3 cellular contexts compared by ENCODE assay signal in the genomic region with DNA sequence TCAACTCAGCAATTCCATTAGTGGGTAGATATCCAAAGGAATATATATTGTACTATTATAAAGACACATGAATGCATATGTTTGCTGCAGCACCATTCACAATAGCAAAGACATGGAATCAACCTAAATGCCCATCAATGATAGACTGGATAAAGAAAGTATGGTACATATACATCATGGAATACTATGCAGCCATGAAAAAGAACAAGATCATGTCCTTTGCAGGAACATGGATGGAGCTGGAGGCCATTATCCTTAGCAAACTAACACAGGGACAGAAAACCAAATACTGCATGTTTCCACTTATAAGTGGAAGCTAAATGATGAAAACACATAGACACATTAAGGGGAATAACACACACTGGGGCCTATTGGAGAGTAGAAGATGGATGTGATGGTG.
DNase-seq lines count a peak whose midpoint lies in the region; ATAC-seq, FAIRE-seq and TF ChIP-seq lines count a peak whose summit lies in the region.
"Not testable (repeated sequence)": the region's sequence is repeated elsewhere in the genome, so short reads cannot be mapped to it uniquely, and the experiment has no call there.

No MANE protein-coding gene starts in this region.

- not testable (repeated sequence) for H3K36me3 ChIP-seq in HEK293 (ENCODE audit: control insufficient read depth in 2 of 2, insufficient read depth in 1 of 2, low read length in 2 of 2); K562 (ENCODE audit: control insufficient read depth, insufficient read depth, low read length); endodermal cell (ENCODE audit: control insufficient read depth, insufficient read depth, low read length)

- H3K4me1 ChIP-seq in HEK293 (ENCODE audit: control insufficient read depth, insufficient read depth, low read length); K562 (replicated peaks in 1 of 2; ENCODE audit: control insufficient read depth in 2 of 2, insufficient read depth in 2 of 2, low read length in 2 of 2); endodermal cell (ENCODE audit: control insufficient read depth, insufficient read depth, low read length): not testable (repeated sequence)

- in situ Hi-C loops in K562 (cut with MboI) = not testable (repeated sequence)

- not testable (repeated sequence) for H3K9ac ChIP-seq in K562 (ENCODE audit: insufficient read depth in 1 of 2, low read depth in 2 of 2, low read length in 2 of 2); endodermal cell (ENCODE audit: extremely low read depth, low read length, poor library complexity, severe bottlenecking)

- not testable (repeated sequence) for H3K9me1 ChIP-seq in K562 (ENCODE audit: control insufficient read depth, insufficient read depth, low read length)

- H3K27ac Mint-ChIP-seq in endodermal cell = not testable (repeated sequence)

- H3K27me3 Mint-ChIP-seq in endodermal cell (ENCODE audit: insufficient read depth) = not testable (repeated sequence)

- TF ChIP-seq EP300 in K562 (IDR thresholded peaks at IDR 0.05; ENCODE audit: low read length) = not testable (repeated sequence)

- not testable (repeated sequence) for H3K9me3 ChIP-seq in HEK293 (ENCODE audit: control insufficient read depth, insufficient read depth, low read depth, low read length); K562 (replicated peaks; ENCODE audit: control insufficient read depth, insufficient read depth, low read depth, low read length)
- H3K9me3 ChIP-seq in endodermal cell (ENCODE audit: control insufficient read depth, low read length) = peaks cover 27% of the 10 kb centered on the region

- BruUV-seq in K562 (replicated peaks; lab: Mats Ljungman, UMichigan) = not testable (repeated sequence)

- not testable (repeated sequence) for TF ChIP-seq RAD21 in K562 (CRISPR knock-in tag; conservative IDR thresholded peaks at IDR 0.05 in 1 of 2, IDR thresholded peaks at IDR 0.05 in 1 of 2)

- TF ChIP-seq POLR2A in K562 (conservative IDR thresholded peaks at IDR 0.05) = not testable (repeated sequence)

- intact Hi-C loops in K562 (cut with micrococcal nuclease) = not testable (repeated sequence)

- FAIRE-seq in K562 (lab: Jason Lieb, UNC) = not testable (repeated sequence)

- CTCF ChIA-PET in HEK293 (lab: Yijun Ruan, JAX) = interaction anchor here (0.7 kb wide), 1 partner anchor 1640 kb away, joined by 3 read pairs; no protein-coding TSS in a partner anchor
- CTCF ChIA-PET in K562 (lab: Yijun Ruan, JAX; ENCODE audit: low intra/inter-chr PET ratio) = not testable (repeated sequence)

- not testable (repeated sequence) for TF ChIP-seq CTCF in HEK293 (tag by site-specific recombination; IDR thresholded peaks at IDR 0.05); K562 (IDR thresholded peaks at IDR 0.05 in 2 of 3, conservative IDR thresholded peaks at IDR 0.05 in 1 of 3; ENCODE audit: insufficient read depth in 2 of 3, low read depth in 1 of 3, low read length in 3 of 3); endodermal cell (conservative IDR thresholded peaks at IDR 0.05)

- H4K20me1 ChIP-seq in K562 (replicated peaks; ENCODE audit: control insufficient read depth, insufficient read depth, low read length) = not testable (repeated sequence)

- peaks cover 28% of the 10 kb centered on the region for H3K9me3 Mint-ChIP-seq in endodermal cell

- not testable (repeated sequence) for H3K27me3 ChIP-seq in K562 (ENCODE audit: control insufficient read depth in 2 of 2, insufficient read depth in 2 of 2, low read length in 2 of 2); endodermal cell (ENCODE audit: control insufficient read depth, insufficient read depth, low read length, poor library complexity, severe bottlenecking)

- peaks cover 10% of the 10 kb centered on the region for H3K4me1 Mint-ChIP-seq in endodermal cell

- not testable (repeated sequence) for H2AFZ ChIP-seq in K562 (ENCODE audit: low read depth, low read length)

- not testable (repeated sequence) for H3K36me3 Mint-ChIP-seq in endodermal cell (ENCODE audit: low read depth)

- H3K79me2 ChIP-seq in K562 (ENCODE audit: control insufficient read depth, insufficient read depth, low read length) = not testable (repeated sequence)

- not testable (repeated sequence) for H3K4me2 ChIP-seq in K562 (ENCODE audit: insufficient read depth, low read length)

- H3K4me3 Mint-ChIP-seq in endodermal cell = not testable (repeated sequence)

- H3K4me3 ChIP-seq in HEK293 (ENCODE audit: low read depth, low read length); K562: not testable (repeated sequence)
- peak overlapping the region; percentile 25 for H3K4me3 ChIP-seq in endodermal cell (ENCODE audit: low read length)

- H3K27ac ChIP-seq in HEK293 (ENCODE audit: extremely low read depth, low read depth, low read length); K562 (ENCODE audit: extremely low read depth, low read depth, low read length); endodermal cell (ENCODE audit: low read depth, low read length): not testable (repeated sequence)

- POLR2A ChIA-PET in HEK293 (lab: Yijun Ruan, JAX); K562 (lab: Yijun Ruan, JAX): not testable (repeated sequence)

- not testable (repeated sequence) for DNase-seq in K562 (ENCODE audit: extremely low read depth in 1 of 4, low spot score in 3 of 4); endodermal cell

- not testable (repeated sequence) for ATAC-seq in K562

TF ChIP-seq in HEK293, 187 proteins besides CTCF, POLR2A, EP300 and RAD21:
- TF ChIP-seq ZNF280D (tag by site-specific recombination; IDR thresholded peaks at IDR 0.05) = peak; percentile 53; the same call in 1 of the 2 replicates
- peak; percentile 75 for TF ChIP-seq ZNF146 (tag by site-specific recombination; IDR thresholded peaks at IDR 0.05)

TF ChIP-seq in K562, 482 proteins besides CTCF, POLR2A, EP300 and RAD21:
- TF ChIP-seq ZNF146 (CRISPR knock-in tag; IDR thresholded peaks at IDR 0.05; ENCODE audit: unreplicated experiment) (peak; percentile 79), RBM25 (IDR thresholded peaks at IDR 0.05; ENCODE audit: low read depth, low read length, severe bottlenecking) (peak; percentile 58)
